In the genomic region with DNA sequence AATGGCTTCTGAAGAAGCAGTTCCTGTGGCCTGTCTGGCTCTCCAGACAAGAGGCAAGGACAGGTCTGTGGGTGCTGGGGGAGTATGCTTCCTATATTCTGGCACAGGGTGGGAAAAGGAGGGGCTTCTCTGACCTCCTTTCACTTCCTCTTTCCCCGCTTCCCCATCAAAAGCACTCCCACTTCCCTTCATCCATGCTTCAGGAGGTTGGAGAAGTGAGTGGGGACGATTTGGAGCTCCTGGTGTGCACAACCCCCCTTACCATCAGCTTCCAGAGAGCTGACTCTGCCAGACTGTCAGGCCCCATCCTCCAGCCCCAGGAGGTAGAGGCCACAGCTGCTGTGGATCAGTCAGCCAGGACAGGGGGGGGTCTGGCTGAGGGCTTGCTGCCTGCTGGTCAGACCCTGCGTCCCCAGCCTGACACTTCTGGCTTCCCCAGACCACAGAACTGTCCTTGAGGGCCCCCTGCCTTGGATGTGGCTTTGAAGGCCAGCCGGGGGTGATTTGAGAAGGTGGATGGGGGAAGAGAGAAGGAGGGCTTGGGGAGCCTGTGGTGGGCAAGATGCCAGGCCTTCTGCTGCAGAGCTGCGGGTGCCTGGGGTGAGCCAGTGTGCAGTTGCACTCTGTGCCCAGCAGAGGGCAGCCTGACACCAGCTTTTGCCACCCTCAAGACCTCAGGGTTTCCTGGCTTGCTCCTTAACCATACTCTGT, we compare ENCODE assay signal across 8 cellular contexts. TPM values are rescaled to one million over a fixed set of nuclear protein-coding genes. Genes with fewer than 3 reads are reported as not detected.
DNase-seq lines count a peak whose midpoint lies in the region; ATAC-seq and TF ChIP-seq lines count a peak whose summit lies in the region.

No MANE protein-coding gene starts in this region.

- H3K4me3 ChIP-seq in NT2/D1 (ENCODE audit: insufficient read length, low read depth) (no peak overlapping the region), endodermal cell (ENCODE audit: low read length) (no peak overlapping the region)

- ATAC-seq in GM18520 (IDR thresholded peaks at IDR 0.05; ENCODE audit: unreplicated experiment) = no peak

- peak; percentile 88 for DNase-seq in DMS153 treated with DMSO at 0.1 percent for 48 hours (lab: John Stamatoyannopoulos, UW; ENCODE audit: unreplicated experiment)
- DNase-seq in HT1080 (ENCODE audit: low read depth) = peak; percentile 91
- DNase-seq in NT2/D1 (ENCODE audit: low read depth, low spot score) = peak; percentile 95
- DNase-seq in activated CD8-positive, alpha-beta memory T cell treated with anti-CD3 and anti-CD28 coated beads, Interleukin-2, amount 50 U/mL, for 24 hours (ENCODE audit: extremely low read depth) = peak; percentile 18
- DNase-seq in endodermal cell = peak; percentile 95
- DNase-seq in midbrain (lab: John Stamatoyannopoulos, UW) = peak; percentile 82
- peak; percentile 55 for DNase-seq in stimulated activated CD8-positive, alpha-beta memory T cell treated with anti-CD3 and anti-CD28 coated beads, Interleukin-15, amount 100 ng/mL, for 24 hours (ENCODE audit: low read depth)

- H3K4me1 Mint-ChIP-seq in endodermal cell = peaks cover 29% of the 10 kb centered on the region

- no peaks in the 10 kb centered on the region for H3K9me3 Mint-ChIP-seq in endodermal cell

- no peaks in the 10 kb centered on the region for H3K27me3 Mint-ChIP-seq in endodermal cell (ENCODE audit: insufficient read depth)

- H3K9ac ChIP-seq in NT2/D1 (ENCODE audit: insufficient read length, low read depth) (peak overlapping the region; percentile 79), endodermal cell (ENCODE audit: extremely low read depth, low read length, poor library complexity, severe bottlenecking) (no peak overlapping the region)

- H3K4me3 Mint-ChIP-seq in endodermal cell = no peak overlapping the region

- H3K4me1 ChIP-seq in NT2/D1 (ENCODE audit: insufficient read depth, insufficient read length) (peaks cover 48% of the 10 kb centered on the region), endodermal cell (ENCODE audit: control insufficient read depth, insufficient read depth, low read length) (peaks cover 21% of the 10 kb centered on the region)

- H3K36me3 Mint-ChIP-seq in endodermal cell (ENCODE audit: low read depth) = peaks cover 23% of the 10 kb centered on the region

- no peaks in the 10 kb centered on the region for H3K9me3 ChIP-seq in NT2/D1 (ENCODE audit: insufficient read depth, low read length)
- no peaks in the 10 kb centered on the region for H3K9me3 ChIP-seq in endodermal cell (ENCODE audit: control insufficient read depth, low read length)

- H3K27ac ChIP-seq in endodermal cell (ENCODE audit: low read depth, low read length) = peak overlapping the region; percentile 94

- H3K36me3 ChIP-seq in NT2/D1 (ENCODE audit: insufficient read depth, insufficient read length, low read length) = peaks cover 18% of the 10 kb centered on the region
- H3K36me3 ChIP-seq in endodermal cell (ENCODE audit: control insufficient read depth, insufficient read depth, low read length) = peaks cover 18% of the 10 kb centered on the region

- no peaks in the 10 kb centered on the region for H3K27me3 ChIP-seq in NT2/D1 (ENCODE audit: insufficient read depth, insufficient read length)
- no peaks in the 10 kb centered on the region for H3K27me3 ChIP-seq in endodermal cell (ENCODE audit: control insufficient read depth, insufficient read depth, low read length, poor library complexity, severe bottlenecking)

- WGBS in endodermal cell (ENCODE audit: insufficient coverage in 1 of 2, insufficient read length in 1 of 2), 2 experiments = 13 to 52% methylated on average over 1 to 5 of the region's 5 CpGs

- H3K27ac Mint-ChIP-seq in endodermal cell = peak overlapping the region; percentile 93

- TF ChIP-seq CTCF in endodermal cell (conservative IDR thresholded peaks at IDR 0.05) = peak; percentile 99

RNA-seq across cellular contexts. Expression of a gene that starts 21.5 kb away (rescaled TPM):
- total RNA-seq in HT1080 (2014; rRNA removed; shearing (Covaris generic)) = 61.1 and 75.0 TPM in 2 replicates
- polyA plus RNA-seq in HT1080 (2015; cell fraction: cytosol; rRNA removed) = 39.3 and 55.7 TPM in 2 replicates
- 39.8 and 41.7 TPM in 2 replicates for polyA plus RNA-seq in HT1080 (2015; cell fraction: nucleus; rRNA removed)
- total RNA-seq in endodermal cell = 10 to 100 TPM; 26.0 to 31.8 TPM
- 22.2 TPM for polyA plus RNA-seq in endodermal cell (2013, experiment 1 of 2)
- 22.5 TPM for polyA plus RNA-seq in endodermal cell (2013, experiment 2 of 2)

RNA-seq across cellular contexts. Expression of a gene that starts 41.3 kb away (rescaled TPM):
- total RNA-seq in HT1080 (2014; rRNA removed; shearing (Covaris generic)) = 4.1 and 4.7 TPM in 2 replicates
- polyA plus RNA-seq in HT1080 (2015; cell fraction: cytosol; rRNA removed) = 4.4 and 5.3 TPM in 2 replicates
- 22.2 and 27.8 TPM in 2 replicates for polyA plus RNA-seq in HT1080 (2015; cell fraction: nucleus; rRNA removed)
- total RNA-seq in endodermal cell = 1 to 10 TPM; 6.7 to 7.5 TPM
- polyA plus RNA-seq in endodermal cell (2013, experiment 1 of 2) = 3.2 TPM
- polyA plus RNA-seq in endodermal cell (2013, experiment 2 of 2) = 4.9 TPM

Comparison
In these comparisons a context has a peak if more than half of its experiments do, and no peak if none do; other contexts are left out.
1. DNase-seq: peak in every context shown above with its lines; median percentile 95 in NT2/D1; 95 in endodermal cell; 91 in HT1080; 88 in DMS153 treated with DMSO at 0.1 percent for 48 hours; 82 in midbrain; 55 in stimulated activated CD8-positive, alpha-beta memory T cell treated with anti-CD3 and anti-CD28 coated beads, Interleukin-15, amount 100 ng/mL, for 24 hours; 18 in activated CD8-positive, alpha-beta memory T cell treated with anti-CD3 and anti-CD28 coated beads, Interleukin-2, amount 50 U/mL, for 24 hours.